In the genomic region with DNA sequence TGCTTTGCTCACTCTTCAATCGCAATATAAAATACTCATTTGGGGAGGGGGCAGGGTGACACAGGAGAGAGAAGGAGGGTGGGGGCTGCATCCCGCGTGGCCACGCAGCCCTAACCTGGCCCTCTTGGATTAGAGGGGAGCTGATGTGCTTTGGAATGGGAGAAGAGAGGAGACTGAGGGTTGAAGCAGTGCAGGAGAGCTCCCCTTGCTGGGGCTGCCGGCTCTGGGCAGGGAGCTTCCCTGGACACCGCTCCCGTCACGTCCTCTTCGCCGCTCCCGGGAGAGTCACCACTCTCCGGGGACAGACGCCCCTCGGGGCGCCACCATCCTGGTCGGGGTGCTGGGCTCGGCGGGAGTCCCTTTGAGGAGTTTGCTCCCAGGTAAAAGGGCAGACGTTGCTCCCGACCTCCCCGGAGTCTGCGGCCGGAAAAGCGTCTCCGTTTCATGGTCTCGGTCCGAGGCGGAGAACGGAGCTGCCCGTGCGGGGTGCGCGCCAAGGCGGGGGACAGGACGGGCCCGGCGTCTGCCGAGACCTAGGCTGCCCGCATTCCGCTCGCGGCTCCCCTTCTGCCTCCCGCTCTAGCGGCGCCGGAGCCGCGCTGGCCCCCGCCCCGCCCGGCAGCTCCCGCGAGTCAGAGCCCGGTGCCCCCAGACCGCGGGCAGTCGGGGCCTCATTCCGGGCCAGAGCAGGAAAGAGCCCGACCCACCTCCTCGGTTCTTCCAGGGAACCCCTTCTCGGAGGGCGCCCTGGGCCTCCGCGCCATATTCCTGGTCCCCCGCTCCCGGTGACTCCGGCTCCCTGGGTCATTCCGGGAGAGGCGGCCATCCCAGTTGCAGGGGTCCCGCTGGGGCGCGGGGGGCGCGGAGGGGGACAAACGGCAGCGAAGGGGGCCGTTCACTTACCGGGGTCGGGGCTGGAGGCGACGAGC, we compare ENCODE assay signal across 10 cellular contexts. TPM values are rescaled to one million over a fixed set of nuclear protein-coding genes. Genes with fewer than 3 reads are reported as not detected.
DNase-seq lines count a peak whose midpoint lies in the region; ATAC-seq, FAIRE-seq and TF ChIP-seq lines count a peak whose summit lies in the region.
"Had no signal": no experiment of that assay in that cellular context is flagged by ENCODE, and none has a peak within 500 bp of the region (broad histone marks: within the 10 kb centered on the region; RNA-seq: fewer than 3 reads in every experiment).

No MANE protein-coding gene starts in this region.

- dilution Hi-C loops in keratinocyte (cut with MboI; ENCODE audit: extremely low pct_ligation_motif_present, low sequenced_read_pairs), result no loop called here

- H3K27ac Mint-ChIP-seq in activated CD4-positive, alpha-beta memory T cell treated with anti-CD3 and anti-CD28 coated beads, Interleukin-2, amount 10 ng/mL, durations not matched to agents 7 days and 5 days, result no peak overlapping the region
- H3K27ac Mint-ChIP-seq: CD4-positive, alpha-beta T cell had no signal

- peaks cover 4% of the 10 kb centered on the region for H3K9me3 Mint-ChIP-seq in activated CD4-positive, alpha-beta memory T cell treated with anti-CD3 and anti-CD28 coated beads, Interleukin-2, amount 10 ng/mL, durations not matched to agents 7 days and 5 days

- H3K27me3 Mint-ChIP-seq in activated CD4-positive, alpha-beta memory T cell treated with anti-CD3 and anti-CD28 coated beads, Interleukin-2, amount 10 ng/mL, durations not matched to agents 7 days and 5 days, result peaks cover 40% of the 10 kb centered on the region

- no peak for TF ChIP-seq CTCF in cardiac fibroblast (IDR thresholded peaks at IDR 0.05; ENCODE audit: low read depth, low read length)
- TF ChIP-seq CTCF in keratinocyte (optimal IDR thresholded peaks at IDR 0.05 in 1 of 3, IDR thresholded peaks at IDR 0.05 in 1 of 3, conservative IDR thresholded peaks at IDR 0.05 in 1 of 3; ENCODE audit: extremely low read depth in 1 of 3, insufficient read depth in 2 of 3, low read length in 3 of 3), result no peak
- TF ChIP-seq CTCF in upper lobe of right lung (IDR thresholded peaks at IDR 0.05), result no peak

- H3K4me3 ChIP-seq in cardiac fibroblast (replicated peaks in 1 of 2; ENCODE audit: low read depth in 2 of 2, low read length in 2 of 2) (peak overlapping the region; percentile 26 to 41), keratinocyte (ENCODE audit: control insufficient read depth in 2 of 3, extremely low read depth in 1 of 3, insufficient read depth in 2 of 3, low read depth in 1 of 3, low read length in 3 of 3) (no peak overlapping the region), upper lobe of right lung (no peak overlapping the region)

- no peaks in the 10 kb centered on the region for H3K4me1 ChIP-seq in keratinocyte (ENCODE audit: control insufficient read depth, extremely low read depth, insufficient read depth, low read length)
- peaks cover 7% of the 10 kb centered on the region for H3K4me1 ChIP-seq in upper lobe of right lung

- H3K4me3 Mint-ChIP-seq in activated CD4-positive, alpha-beta memory T cell treated with anti-CD3 and anti-CD28 coated beads, Interleukin-2, amount 10 ng/mL, durations not matched to agents 7 days and 5 days, result no peak overlapping the region
- H3K4me3 Mint-ChIP-seq: CD4-positive, alpha-beta T cell had no signal

- H3K9me3 ChIP-seq in keratinocyte (ENCODE audit: control insufficient read depth, low read depth, low read length) (no peaks in the 10 kb centered on the region), upper lobe of right lung (no peaks in the 10 kb centered on the region)

- ATAC-seq in upper lobe of right lung (peak; percentile 17), HG02970 (IDR thresholded peaks at IDR 0.05; ENCODE audit: low FRiP score, unreplicated experiment) (no peak)

- H3K27ac ChIP-seq in keratinocyte (ENCODE audit: control insufficient read depth, insufficient read depth, low read length) (no peak overlapping the region), upper lobe of right lung (no peak overlapping the region)

- H3K27me3 ChIP-seq in keratinocyte (ENCODE audit: control insufficient read depth, extremely low read depth, insufficient read depth, low read length), result peaks cover 42% of the 10 kb centered on the region
- H3K27me3 ChIP-seq in upper lobe of right lung, result peaks cover 46% of the 10 kb centered on the region

- no peak overlapping the region for H2AFZ ChIP-seq in keratinocyte (ENCODE audit: control insufficient read depth, low read length)

- no peak for FAIRE-seq in keratinocyte (lab: Jason Lieb, UNC)

- POLR2A ChIA-PET in activated CD4-positive, alpha-beta memory T cell treated with anti-CD3 and anti-CD28 coated beads, Interleukin-2, amount 10 ng/mL, durations not matched to agents 7 days and 5 days (lab: Charles Lee), result no interaction called here

- intact Hi-C loops in upper lobe of right lung (cut with DNase I), result no loop called here

- CTCF ChIA-PET in activated CD4-positive, alpha-beta memory T cell treated with anti-CD3 and anti-CD28 coated beads, Interleukin-2, amount 10 ng/mL, durations not matched to agents 7 days and 5 days (lab: Charles Lee), result no interaction called here

- H3K36me3 ChIP-seq in keratinocyte (ENCODE audit: control insufficient read depth in 2 of 2, extremely low read depth in 1 of 2, insufficient read depth in 2 of 2, low read length in 2 of 2) (no peaks in the 10 kb centered on the region), upper lobe of right lung (no peaks in the 10 kb centered on the region)

- no peaks in the 10 kb centered on the region for H3K4me1 Mint-ChIP-seq in activated CD4-positive, alpha-beta memory T cell treated with anti-CD3 and anti-CD28 coated beads, Interleukin-2, amount 10 ng/mL, durations not matched to agents 7 days and 5 days

- no peaks in the 10 kb centered on the region for H3K36me3 Mint-ChIP-seq in activated CD4-positive, alpha-beta memory T cell treated with anti-CD3 and anti-CD28 coated beads, Interleukin-2, amount 10 ng/mL, durations not matched to agents 7 days and 5 days (ENCODE audit: low read depth)

- no peak overlapping the region for H3K9ac ChIP-seq in keratinocyte (ENCODE audit: control insufficient read depth, extremely low read depth, insufficient read depth, low read length)

- DNase-seq in NCI-H82 (lab: John Stamatoyannopoulos, UW) (peak; percentile 58), NCI-H82 treated with DMSO at 0.1 percent for 48 hours (lab: John Stamatoyannopoulos, UW; ENCODE audit: unreplicated experiment) (no peak), cardiac fibroblast (ENCODE audit: low read depth in 2 of 2) (no peak), keratinocyte (ENCODE audit: low read depth, low spot score) (no peak), upper lobe of right lung (no peak), SKM-1 treated with dmso at 0.1 percent for 144 hours (lab: John Stamatoyannopoulos, UW; ENCODE audit: unreplicated experiment) (no peak)
- DNase-seq in activated CD4-positive, alpha-beta memory T cell treated with anti-CD3 and anti-CD28 coated beads, Interleukin-2, amount 10 ng/mL, durations not matched to agents 7 days and 5 days, result no peak
- DNase-seq: activated gamma-delta T cell had no signal

- H4K20me1 ChIP-seq in keratinocyte (ENCODE audit: control insufficient read depth, extremely low read depth, insufficient read depth, low read length), result no peaks in the 10 kb centered on the region

- H3K9me1 ChIP-seq in keratinocyte (ENCODE audit: control insufficient read depth, extremely low read depth, insufficient read depth, low read length), result no peaks in the 10 kb centered on the region

- no peaks in the 10 kb centered on the region for H3K79me2 ChIP-seq in keratinocyte (ENCODE audit: control insufficient read depth, insufficient read depth, low read length)

- H3K4me2 ChIP-seq in keratinocyte (ENCODE audit: control insufficient read depth, extremely low read depth, insufficient read depth, low read depth, low read length), result peak overlapping the region; percentile 43

RNA-seq across cellular contexts. Expression of a gene that starts 0.6 kb away (rescaled TPM):
- polyA plus RNA-seq in keratinocyte, result not detected in 3 replicates
- polyA plus RNA-seq in keratinocyte (2011; ENCODE audit: low read depth), result not detected
- polyA plus RNA-seq in keratinocyte (2011; cell fraction: cytosol; rRNA removed), result not detected in 2 replicates
- not detected in 2 replicates for polyA plus RNA-seq in keratinocyte (2011; cell fraction: nucleus; rRNA removed)
- polyA plus RNA-seq in keratinocyte (2012; ENCODE audit: low replicate concordance), result not detected in 2 replicates
- not detected in 3 replicates for polyA minus RNA-seq in keratinocyte
- not detected for polyA minus RNA-seq in keratinocyte (2011; cell fraction: cytosol; rRNA and poly(A)+ RNA removed)
- not detected in 2 replicates for polyA minus RNA-seq in keratinocyte (2011; cell fraction: nucleus; rRNA and poly(A)+ RNA removed)
- total RNA-seq in upper lobe of right lung, result not detected
- not detected for total RNA-seq in activated CD4-positive, alpha-beta memory T cell treated with anti-CD3 and anti-CD28 coated beads, Interleukin-2, amount 10 ng/mL, durations not matched to agents 7 days and 5 days
- total RNA-seq: CD4-positive, alpha-beta T cell had no signal

Comparison
In these comparisons a context has a peak if more than half of its experiments do, and no peak if none do; other contexts are left out.
1. H3K4me3 ChIP-seq: peak in cardiac fibroblast (2 of 2); none in keratinocyte (0 of 3) and upper lobe of right lung (single experiment).